1 cellular context compared by ENCODE assay signal in the genomic region with DNA sequence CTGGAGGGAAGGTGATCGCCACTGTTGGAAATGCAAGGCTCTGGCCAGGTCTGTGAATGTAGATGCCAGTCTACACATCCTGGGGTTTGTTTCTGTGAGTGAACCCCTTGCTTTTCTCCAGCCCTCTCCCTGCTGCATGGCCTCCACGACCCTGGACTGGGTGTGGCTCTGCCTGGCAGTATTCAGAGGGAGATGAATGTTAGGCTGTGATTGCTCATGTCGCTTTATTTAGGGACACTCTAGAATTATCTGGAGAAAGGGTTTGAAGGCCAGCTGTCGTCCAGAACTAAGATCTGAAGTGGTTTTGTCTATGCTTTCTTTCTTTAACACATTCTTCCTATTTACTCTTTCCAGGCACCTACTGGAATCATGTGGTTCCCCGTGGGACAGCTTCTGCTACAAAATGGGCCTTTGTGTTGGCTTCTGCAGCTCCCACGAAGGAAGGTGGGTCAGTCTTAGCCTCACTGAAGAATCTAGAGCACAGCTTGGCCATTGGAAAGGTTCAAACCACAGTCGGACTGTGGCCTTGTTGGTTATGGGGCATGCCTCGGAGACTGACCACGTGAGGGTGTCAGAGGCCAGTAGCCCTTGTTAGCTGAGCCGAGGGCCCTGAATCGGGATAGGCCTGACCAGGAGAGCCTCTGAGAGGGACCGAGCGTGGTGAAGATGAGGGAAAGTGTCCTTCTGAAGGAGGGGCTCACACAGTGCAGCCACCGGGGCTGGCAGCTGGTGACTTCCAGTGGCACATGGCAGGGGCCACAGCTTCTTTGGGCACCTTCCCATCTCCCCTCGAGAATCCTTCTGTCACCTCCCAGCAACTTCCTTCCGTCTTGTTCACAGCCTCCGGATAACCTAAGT.
TF ChIP-seq lines count a peak whose summit lies in the region.

No MANE protein-coding gene starts in this region.

TF ChIP-seq in H1, 55 proteins besides CTCF, POLR2A, EP300 and RAD21 (continued from another document):
- TF ChIP-seq, protein P1, sequence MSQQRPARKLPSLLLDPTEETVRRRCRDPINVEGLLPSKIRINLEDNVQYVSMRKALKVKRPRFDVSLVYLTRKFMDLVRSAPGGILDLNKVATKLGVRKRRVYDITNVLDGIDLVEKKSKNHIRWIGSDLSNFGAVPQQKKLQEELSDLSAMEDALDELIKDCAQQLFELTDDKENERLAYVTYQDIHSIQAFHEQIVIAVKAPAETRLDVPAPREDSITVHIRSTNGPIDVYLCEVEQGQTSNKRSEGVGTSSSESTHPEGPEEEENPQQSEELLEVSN (IDR thresholded peaks at IDR 0.05): no peak
- TF ChIP-seq POLR2AphosphoS5 (IDR thresholded peaks at IDR 0.05; ENCODE audit: low read depth, low read length) (no peak), POU5F1 (IDR thresholded peaks at IDR 0.05; ENCODE audit: low read depth, low read length) (no peak)
